In the genomic region with DNA sequence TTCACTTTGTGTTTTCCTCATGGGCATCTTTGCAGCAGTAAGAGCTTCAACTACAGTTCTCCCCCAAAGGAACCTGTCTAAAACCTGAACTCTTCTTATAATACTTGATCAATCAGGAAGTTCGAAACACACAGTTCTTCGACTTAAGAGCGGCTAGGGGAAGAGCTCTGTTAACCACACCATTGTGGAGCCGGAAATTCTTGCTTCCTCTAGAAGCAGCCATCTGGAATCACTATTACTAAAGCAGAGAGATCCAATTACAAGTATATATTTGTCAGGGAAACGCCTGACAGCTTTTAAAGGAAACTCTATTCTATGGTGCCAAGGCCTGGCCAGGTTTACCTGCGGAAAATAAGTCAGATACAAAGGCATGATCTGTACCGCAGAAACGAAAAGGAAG, we compare ENCODE assay signal across 8 cellular contexts.
DNase-seq lines count a peak whose midpoint lies in the region; ATAC-seq and TF ChIP-seq lines count a peak whose summit lies in the region.

No MANE protein-coding gene starts in this region.

- H3K4me2 ChIP-seq in GM23248 (ENCODE audit: unreplicated experiment) = peak overlapping the region; percentile 87

- no peaks in the 10 kb centered on the region for H3K36me3 ChIP-seq in GM23248 (ENCODE audit: low read depth)
- H3K36me3 ChIP-seq in MG63 = no peaks in the 10 kb centered on the region

- peak overlapping the region; percentile 98 for H3K27ac Mint-ChIP-seq in activated naive CD8-positive, alpha-beta T cell
- peak overlapping the region; percentile 98 for H3K27ac Mint-ChIP-seq in nephron progenitor cell

- peak overlapping the region; percentile 53 for H3K4me3 ChIP-seq in GM23248
- H3K4me3 ChIP-seq in MG63 = no peak overlapping the region

- no peaks in the 10 kb centered on the region for H3K79me2 ChIP-seq in GM23248 (ENCODE audit: insufficient read depth)

- 7 to 8% methylated on average over 8 of the region's 8 CpGs for WGBS in GM23248 (ENCODE audit: low coverage in 1 of 2, low lambda C conversion rate in 2 of 2, missing lambda C conversion rate in 2 of 2), 2 experiments

- H2AFZ ChIP-seq in GM23248 = peak overlapping the region; percentile 92

- no peak for TF ChIP-seq CTCF in nephron progenitor cell (IDR thresholded peaks at IDR 0.05)
- no peak for TF ChIP-seq CTCF in RWPE1 (conservative IDR thresholded peaks at IDR 0.05; ENCODE audit: low read depth)

- H3K9me2 ChIP-seq in GM23248 (ENCODE audit: insufficient read depth) = no peaks in the 10 kb centered on the region

- H3K9me3 Mint-ChIP-seq in activated naive CD8-positive, alpha-beta T cell (ENCODE audit: low read depth) = peaks cover 10% of the 10 kb centered on the region
- peaks cover 23% of the 10 kb centered on the region for H3K9me3 Mint-ChIP-seq in nephron progenitor cell

- in situ Hi-C loops in GM23248 (cut with MboI) = no loop called here

- H3K36me3 Mint-ChIP-seq in activated naive CD8-positive, alpha-beta T cell = peaks cover 13% of the 10 kb centered on the region
- peaks cover 20% of the 10 kb centered on the region for H3K36me3 Mint-ChIP-seq in nephron progenitor cell (ENCODE audit: low read depth)

- H3K9ac ChIP-seq in GM23248 = peak overlapping the region; percentile 46

- H3K27me3 Mint-ChIP-seq in activated naive CD8-positive, alpha-beta T cell = no peaks in the 10 kb centered on the region
- peaks cover 4% of the 10 kb centered on the region for H3K27me3 Mint-ChIP-seq in nephron progenitor cell (ENCODE audit: low read depth, poor library complexity)

- ATAC-seq in GM18502 (IDR thresholded peaks at IDR 0.05; ENCODE audit: poor library complexity, unreplicated experiment) = peak; percentile 93

- DNase-seq in GM23248 = peak; percentile 56
- peak; percentile 27 to 70 for DNase-seq in NCI-H2081 (lab: John Stamatoyannopoulos, UW)
- DNase-seq in nephron progenitor cell = peak; percentile 4
- no peak for DNase-seq in RWPE1 (ENCODE audit: low spot score)
- DNase-seq in MG63 = no peak
- no peak for DNase-seq in D341Med (ENCODE audit: low spot score)

- H3K9me3 ChIP-seq in GM23248 (ENCODE audit: low read depth) (no peaks in the 10 kb centered on the region), MG63 (no peaks in the 10 kb centered on the region)

- POLR2A ChIA-PET in RWPE1 (lab: Yijun Ruan, JAX; ENCODE audit: low non-redundant PET) = no interaction called here

- peak overlapping the region; percentile 86 for H3K4me3 Mint-ChIP-seq in activated naive CD8-positive, alpha-beta T cell
- no peak overlapping the region for H3K4me3 Mint-ChIP-seq in nephron progenitor cell

- CTCF ChIA-PET in RWPE1 (lab: Yijun Ruan, JAX) = no interaction called here

- H3F3A ChIP-seq in GM23248 (ENCODE audit: insufficient read depth) = no peaks in the 10 kb centered on the region

- H4K20me1 ChIP-seq in GM23248 (ENCODE audit: insufficient read depth) = no peaks in the 10 kb centered on the region

- H3K4me1 ChIP-seq in GM23248 (ENCODE audit: insufficient read depth) = peaks cover 25% of the 10 kb centered on the region

- H3K27ac ChIP-seq in GM23248 = peak overlapping the region; percentile 29
- no peak overlapping the region for H3K27ac ChIP-seq in RWPE1

- H3K27me3 ChIP-seq in GM23248 (replicated peaks; ENCODE audit: insufficient read depth) = no peaks in the 10 kb centered on the region
- no peaks in the 10 kb centered on the region for H3K27me3 ChIP-seq in MG63

- peaks cover 62% of the 10 kb centered on the region for H3K4me1 Mint-ChIP-seq in activated naive CD8-positive, alpha-beta T cell (ENCODE audit: low read depth)
- peaks cover 38% of the 10 kb centered on the region for H3K4me1 Mint-ChIP-seq in nephron progenitor cell

Comparison
In these comparisons a context has a peak if more than half of its experiments do, and no peak if none do; other contexts are left out.
1. DNase-seq: peak in GM23248 (single experiment), NCI-H2081 (2 of 2) and nephron progenitor cell (single experiment); none in RWPE1 (single experiment), MG63 (single experiment) and D341Med (single experiment).